10 cellular contexts compared by ENCODE assay signal in the genomic region with DNA sequence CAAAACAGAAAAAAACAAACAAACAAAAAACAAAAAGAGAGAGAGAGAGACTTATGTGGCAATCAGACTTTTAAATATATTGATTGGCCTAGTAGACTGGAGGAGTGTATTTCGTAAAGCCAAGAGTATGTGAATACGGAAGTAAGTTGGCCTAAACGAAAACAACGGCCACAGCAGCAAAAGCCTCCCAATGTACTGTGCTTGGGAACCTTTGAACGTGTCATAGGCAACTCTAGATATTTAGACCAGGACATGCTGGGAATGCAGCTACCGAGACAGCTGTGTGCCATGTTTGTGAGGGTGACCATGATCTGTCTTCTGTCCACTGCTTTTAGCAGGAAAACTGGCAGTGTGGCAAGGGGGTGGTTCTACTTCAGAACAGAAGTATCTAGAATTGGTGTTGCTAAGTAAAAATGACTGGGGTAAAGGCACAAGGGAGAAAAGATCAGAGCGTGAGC. TPM values are rescaled to one million over a fixed set of nuclear protein-coding genes. Genes with fewer than 3 reads are reported as not detected.
DNase-seq lines count a peak whose midpoint lies in the region; ATAC-seq and TF ChIP-seq lines count a peak whose summit lies in the region.
"Had no signal": no experiment of that assay in that cellular context is flagged by ENCODE, and none has a peak within 500 bp of the region (broad histone marks: within the 10 kb centered on the region; RNA-seq: fewer than 3 reads in every experiment).

No MANE protein-coding gene starts in this region.

- TF ChIP-seq EP300 in sigmoid colon (IDR thresholded peaks at IDR 0.05): no peak

- no peak for ATAC-seq in HG02623 (IDR thresholded peaks at IDR 0.05; ENCODE audit: unreplicated experiment)
- no peak for ATAC-seq in aorta (ENCODE audit: low FRiP score)

- H3K27me3 ChIP-seq in right atrium auricular region (peaks cover 0 to 7% of the 10 kb centered on the region in 2 donors), sigmoid colon (peaks cover 0 to 13% (median 10%) of the 10 kb centered on the region in 3 donors), BE2C (no peaks in the 10 kb centered on the region), aorta (ENCODE audit: control insufficient read depth in 1 of 2, insufficient read depth in 2 of 2, low read length in 1 of 2) (no peaks in the 10 kb centered on the region)

- WGBS in sigmoid colon, 2 donors: 82 to 83% methylated on average over 7 of the region's 7 CpGs
- WGBS in aorta, 2 donors: 94% methylated on average over 7 of the region's 7 CpGs

- H3K27me3 Mint-ChIP-seq in activated T-helper 1 cell treated with anti-CD3 and anti-CD28 coated beads, Interleukin-12 subunit alpha, Interleukin-12 subunit beta, Interleukin-2, Interleukin-4 antibody, amounts not matched to agents 30 ng/mL and 10 ng/mL and 1 ng/mL, durations not matched to agents 14 hours and 24 hours and 36 hours (ENCODE audit: insufficient read depth): peaks cover 27% of the 10 kb centered on the region

- H3K27ac Mint-ChIP-seq in activated T-helper 1 cell treated with anti-CD3 and anti-CD28 coated beads, Interleukin-12 subunit alpha, Interleukin-12 subunit beta, Interleukin-2, Interleukin-4 antibody, amounts not matched to agents 30 ng/mL and 10 ng/mL and 1 ng/mL, durations not matched to agents 14 hours and 24 hours and 36 hours: no peak overlapping the region
- H3K27ac Mint-ChIP-seq: naive B cell had no signal

- CTCF ChIA-PET in HEK293T (lab: Yijun Ruan, JAX): interaction anchor here (0.6 to 0.9 kb wide), 2 partner anchors 13 to 401 kb away, joined by 3 to 4 read pairs; no protein-coding TSS in a partner anchor

- H3K4me1 ChIP-seq in right atrium auricular region (no peaks in the 10 kb centered on the region), sigmoid colon (peaks cover 0 to 20% (median 9%) of the 10 kb centered on the region in 4 donors), BE2C (no peaks in the 10 kb centered on the region), aorta (ENCODE audit: control insufficient read depth in 1 of 2, insufficient read depth in 2 of 2, low read length in 2 of 2) (no peaks in the 10 kb centered on the region)

- H3K36me3 ChIP-seq in right atrium auricular region (no peaks in the 10 kb centered on the region), sigmoid colon (no peaks in the 10 kb centered on the region), BE2C (no peaks in the 10 kb centered on the region), aorta (ENCODE audit: control insufficient read depth in 1 of 2, insufficient read depth in 2 of 2, low read length in 1 of 2) (no peaks in the 10 kb centered on the region)

- intact Hi-C loops in activated T-helper 1 cell treated with anti-CD3 and anti-CD28 coated beads, Interleukin-12 subunit alpha, Interleukin-12 subunit beta, Interleukin-2, Interleukin-4 antibody, amounts not matched to agents 30 ng/mL and 10 ng/mL and 1 ng/mL, durations not matched to agents 14 hours and 24 hours and 36 hours (cut with micrococcal nuclease): no loop called here
- intact Hi-C loops in sigmoid colon (cut with DNase I): no loop called here
- intact Hi-C loops in aorta (cut with DNase I): loop anchor here in 1 of 2 donors (10.0 kb wide), 1 partner anchor 1468 kb away; no protein-coding TSS in a partner anchor

- H3K27ac ChIP-seq in right atrium auricular region: peak overlapping the region; percentile 52 to 54
- peak overlapping the region; percentile 42 to 77 (median 63) for H3K27ac ChIP-seq in sigmoid colon
- no peak overlapping the region for H3K27ac ChIP-seq in aorta (ENCODE audit: low read depth in 1 of 2, low read length in 2 of 2)

- no peak for TF ChIP-seq POLR2A in sigmoid colon (IDR thresholded peaks at IDR 0.05)

- TF ChIP-seq CTCF in right atrium auricular region (IDR thresholded peaks at IDR 0.05) (no peak), sigmoid colon (IDR thresholded peaks at IDR 0.05) (no peak), BE2C (IDR thresholded peaks at IDR 0.05; ENCODE audit: low read depth, low read length) (no peak)

- H3K9me3 Mint-ChIP-seq in activated T-helper 1 cell treated with anti-CD3 and anti-CD28 coated beads, Interleukin-12 subunit alpha, Interleukin-12 subunit beta, Interleukin-2, Interleukin-4 antibody, amounts not matched to agents 30 ng/mL and 10 ng/mL and 1 ng/mL, durations not matched to agents 14 hours and 24 hours and 36 hours: no peaks in the 10 kb centered on the region
- H3K9me3 Mint-ChIP-seq: naive B cell had no signal

- H3K9me3 ChIP-seq in right atrium auricular region (no peaks in the 10 kb centered on the region), sigmoid colon (no peaks in the 10 kb centered on the region), BE2C (no peaks in the 10 kb centered on the region; the same call in 1 of the 2 replicates), aorta (ENCODE audit: control insufficient read depth, low read length) (no peaks in the 10 kb centered on the region)

- POLR2A ChIA-PET in HEK293T (lab: Yijun Ruan, JAX): interaction anchor here (1.3 kb wide), 1 partner anchor 7 kb away, joined by 3 read pairs; a partner anchor contains a TSS

- peaks cover 52% of the 10 kb centered on the region for H3K36me3 Mint-ChIP-seq in activated T-helper 1 cell treated with anti-CD3 and anti-CD28 coated beads, Interleukin-12 subunit alpha, Interleukin-12 subunit beta, Interleukin-2, Interleukin-4 antibody, amounts not matched to agents 30 ng/mL and 10 ng/mL and 1 ng/mL, durations not matched to agents 14 hours and 24 hours and 36 hours (ENCODE audit: low read depth)
- H3K36me3 Mint-ChIP-seq: naive B cell had no signal

- DNase-seq in HEK293T (ENCODE audit: extremely low spot score) (no peak), right atrium auricular region (ENCODE audit: low spot score) (peak; percentile 64), sigmoid colon (no peak), BE2C (no peak), aorta (no peak)
- no peak for DNase-seq in activated T-helper 1 cell treated with anti-CD3 and anti-CD28 coated beads, Interleukin-12 subunit alpha, Interleukin-12 subunit beta, Interleukin-2, Interleukin-4 antibody, amounts not matched to agents 30 ng/mL and 10 ng/mL and 1 ng/mL, durations not matched to agents 14 hours and 24 hours and 36 hours (ENCODE audit: low spot score)
- no peak for DNase-seq in effector CD4-positive, alpha-beta T cell
- DNase-seq: naive B cell, NCI-H2081 treated with DMSO at 0.1 percent for 48 hours had no signal

- H3K4me3 ChIP-seq in right atrium auricular region (no peak overlapping the region), sigmoid colon (no peak overlapping the region), BE2C (ENCODE audit: low read depth, low read length) (no peak overlapping the region), aorta (ENCODE audit: low read length in 2 of 2) (no peak overlapping the region)

- H3K4me3 Mint-ChIP-seq in activated T-helper 1 cell treated with anti-CD3 and anti-CD28 coated beads, Interleukin-12 subunit alpha, Interleukin-12 subunit beta, Interleukin-2, Interleukin-4 antibody, amounts not matched to agents 30 ng/mL and 10 ng/mL and 1 ng/mL, durations not matched to agents 14 hours and 24 hours and 36 hours: peak overlapping the region; percentile 9
- H3K4me3 Mint-ChIP-seq: naive B cell had no signal

- H3K4me1 Mint-ChIP-seq in activated T-helper 1 cell treated with anti-CD3 and anti-CD28 coated beads, Interleukin-12 subunit alpha, Interleukin-12 subunit beta, Interleukin-2, Interleukin-4 antibody, amounts not matched to agents 30 ng/mL and 10 ng/mL and 1 ng/mL, durations not matched to agents 14 hours and 24 hours and 36 hours (ENCODE audit: low read depth): peaks cover 44% of the 10 kb centered on the region

TF ChIP-seq in HEK293T, 16 proteins besides CTCF, POLR2A, EP300 and RAD21:
- TF ChIP-seq BHLHE40 (IDR thresholded peaks at IDR 0.05; ENCODE audit: borderline replicate concordance): no peak
- no peak for TF ChIP-seq FOXM1 (IDR thresholded peaks at IDR 0.05; ENCODE audit: borderline replicate concordance)
- no peak for TF ChIP-seq FOXK2 (IDR thresholded peaks at IDR 0.05)
- 0 out of 2 replicates have a peak, but pooled peaks have one; percentile 17 for TF ChIP-seq ELF4 (IDR thresholded peaks at IDR 0.05)

RNA-seq across cellular contexts. Expression of a gene that starts 7.4 kb away (rescaled TPM):
- 90.5 and 95.5 TPM in 2 replicates for total RNA-seq in activated T-helper 1 cell treated with anti-CD3 and anti-CD28 coated beads, Interleukin-12 subunit alpha, Interleukin-12 subunit beta, Interleukin-2, Interleukin-4 antibody, amounts not matched to agents 30 ng/mL and 10 ng/mL and 1 ng/mL, durations not matched to agents 14 hours and 24 hours and 36 hours
- total RNA-seq in right atrium auricular region (10 to 100 TPM in 1 of 2 donors, 1 to 10 TPM in 1; 5.4 to 16.7 TPM), sigmoid colon (10 to 100 TPM; 19.1 to 46.3 (median 36.2) TPM), aorta (100 to 1,000 TPM in 1 of 2 donors, 10 to 100 TPM in 1; 62.8 to 109 TPM)
- polyA plus RNA-seq in sigmoid colon (10 to 100 TPM in 1 of 3 donors, 1 to 10 TPM in 2; 6.0 to 12.6 (median 9.2) TPM), aorta (10 to 100 TPM; 12.6 to 18.2 TPM)
- polyA plus RNA-seq in BE2C (2012; ENCODE audit: insufficient read depth, insufficient read length, low read depth): not detected

Comparison
In these comparisons a context has a peak if more than half of its experiments do, and no peak if none do; other contexts are left out.
1. H3K27ac ChIP-seq: peak in right atrium auricular region (2 of 2) and sigmoid colon (4 of 4); none in aorta (0 of 2).